In genomic region chr16:66524601-66525164, GRCh38 we compare ENCODE assay signal across 9 cellular contexts. TPM values are rescaled to one million over a fixed set of nuclear protein-coding genes. Genes with fewer than 3 reads are reported as not detected.
DNase-seq lines count a peak whose midpoint lies in the region; ATAC-seq, FAIRE-seq and TF ChIP-seq lines count a peak whose summit lies in the region.
"Had no signal": no experiment of that assay in that cellular context is flagged by ENCODE, and none has a peak within 500 bp of the region (broad histone marks: within the 10 kb centered on the region; RNA-seq: fewer than 3 reads in every experiment).

No MANE protein-coding gene starts in this region.

- peak overlapping the region; percentile 12 for H3K4me3 Mint-ChIP-seq in activated naive CD8-positive, alpha-beta T cell treated with anti-CD3 and anti-CD28 coated beads for 36 hours

- peak; percentile 57 for ATAC-seq in GM21367 (IDR thresholded peaks at IDR 0.05; ENCODE audit: unreplicated experiment)
- peak; percentile 63 for ATAC-seq in HG03571 (IDR thresholded peaks at IDR 0.05; ENCODE audit: unreplicated experiment)
- peak in 3 of 4 donors; percentile 47 to 56 (median 52) for ATAC-seq in pancreas
- ATAC-seq in SK-N-SH treated with all-trans-retinoic acid at 6 μM for 48 hours, result no peak

- no peaks in the 10 kb centered on the region for H3K9me3 Mint-ChIP-seq in activated naive CD8-positive, alpha-beta T cell treated with anti-CD3 and anti-CD28 coated beads for 36 hours

- no peak for FAIRE-seq in pancreas (lab: Jason Lieb, UNC)

- H3K27ac ChIP-seq in pancreas, result peak overlapping the region in 3 of 4 donors; percentile 10 to 58 (median 50)
- H3K27ac ChIP-seq: cardiac muscle cell had no signal

- TF ChIP-seq CTCF in GM10266 (IDR thresholded peaks at IDR 0.05; ENCODE audit: control insufficient read depth, insufficient read depth, low read depth, missing control alignments), result no peak
- TF ChIP-seq CTCF in pancreas (IDR thresholded peaks at IDR 0.05), result no peak

- H3K4me1 ChIP-seq in pancreas, result peaks cover 0 to 3% (median 0%) of the 10 kb centered on the region in 3 donors

- DNase-seq in GM10266 (ENCODE audit: extremely low spot score), result peak; percentile 49
- DNase-seq in activated naive CD8-positive, alpha-beta T cell treated with anti-CD3 and anti-CD28 coated beads for 36 hours, result peak; percentile 25
- no peak for DNase-seq in pancreas
- DNase-seq in stimulated activated CD4-positive, alpha-beta T cell treated with anti-CD3 and anti-CD28 coated beads, Interleukin-2, amount 100 ng/mL, for 48 hours, result no peak
- DNase-seq in stimulated activated CD4-positive, alpha-beta T cell treated with anti-CD3 and anti-CD28 coated beads, Interleukin-4, amount 100 ng/mL, for 4 hours, result no peak

- intact Hi-C loops in pancreas (cut with DNase I), result no loop called here

- H3K4me3 ChIP-seq in pancreas, result no peak overlapping the region
- H3K4me3 ChIP-seq: cardiac muscle cell had no signal

- WGBS in pancreas, 2 donors, result 78 to 84% methylated on average over 6 of the region's 6 CpGs

- H3K27me3 Mint-ChIP-seq in activated naive CD8-positive, alpha-beta T cell treated with anti-CD3 and anti-CD28 coated beads for 36 hours, result no peaks in the 10 kb centered on the region

- H3K36me3 ChIP-seq in pancreas, result peaks cover 0 to 32% (median 0%) of the 10 kb centered on the region in 3 donors

- H3K4me1 Mint-ChIP-seq in activated naive CD8-positive, alpha-beta T cell treated with anti-CD3 and anti-CD28 coated beads for 36 hours, result peaks cover 61% of the 10 kb centered on the region

- H3K27me3 ChIP-seq in pancreas, result no peaks in the 10 kb centered on the region
- H3K27me3 ChIP-seq: cardiac muscle cell had no signal

- H3K27ac Mint-ChIP-seq in activated naive CD8-positive, alpha-beta T cell treated with anti-CD3 and anti-CD28 coated beads for 36 hours, result peak overlapping the region; percentile 39

- H3K36me3 Mint-ChIP-seq in activated naive CD8-positive, alpha-beta T cell treated with anti-CD3 and anti-CD28 coated beads for 36 hours, result peaks cover 7% of the 10 kb centered on the region

- H3K9me3 ChIP-seq in pancreas, result no peaks in the 10 kb centered on the region

TF ChIP-seq in SK-N-SH treated with all-trans-retinoic acid at 6 μM for 48 hours, 23 proteins besides CTCF, POLR2A, EP300 and RAD21 (continues in another document):
- no peak for TF ChIP-seq ZFP3 (CRISPR knock-in tag; IDR thresholded peaks at IDR 0.05)
- TF ChIP-seq TCF4 (CRISPR knock-in tag; IDR thresholded peaks at IDR 0.05; ENCODE audit: borderline replicate concordance), result no peak
- TF ChIP-seq RARB (CRISPR knock-in tag; IDR thresholded peaks at IDR 0.05), result no peak
- no peak for TF ChIP-seq CSRNP3 (CRISPR knock-in tag; IDR thresholded peaks at IDR 0.05)
- no peak for TF ChIP-seq ARNTL (CRISPR knock-in tag; IDR thresholded peaks at IDR 0.05; ENCODE audit: borderline replicate concordance, low read depth)
- no peak for TF ChIP-seq BACH2 (CRISPR knock-in tag; IDR thresholded peaks at IDR 0.05; ENCODE audit: borderline replicate concordance)
- TF ChIP-seq, protein P1, sequence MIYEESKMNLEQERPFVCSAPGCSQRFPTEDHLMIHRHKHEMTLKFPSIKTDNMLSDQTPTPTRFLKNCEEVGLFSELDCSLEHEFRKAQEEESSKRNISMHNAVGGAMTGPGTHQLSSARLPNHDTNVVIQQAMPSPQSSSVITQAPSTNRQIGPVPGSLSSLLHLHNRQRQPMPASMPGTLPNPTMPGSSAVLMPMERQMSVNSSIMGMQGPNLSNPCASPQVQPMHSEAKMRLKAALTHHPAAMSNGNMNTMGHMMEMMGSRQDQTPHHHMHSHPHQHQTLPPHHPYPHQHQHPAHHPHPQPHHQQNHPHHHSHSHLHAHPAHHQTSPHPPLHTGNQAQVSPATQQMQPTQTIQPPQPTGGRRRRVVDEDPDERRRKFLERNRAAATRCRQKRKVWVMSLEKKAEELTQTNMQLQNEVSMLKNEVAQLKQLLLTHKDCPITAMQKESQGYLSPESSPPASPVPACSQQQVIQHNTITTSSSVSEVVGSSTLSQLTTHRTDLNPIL (CRISPR knock-in tag; IDR thresholded peaks at IDR 0.05; ENCODE audit: low read depth), result no peak
- TF ChIP-seq GLIS3 (CRISPR knock-in tag; IDR thresholded peaks at IDR 0.05), result no peak
- TF ChIP-seq ISL1 (CRISPR knock-in tag; IDR thresholded peaks at IDR 0.05), result no peak
- TF ChIP-seq, protein P2, sequence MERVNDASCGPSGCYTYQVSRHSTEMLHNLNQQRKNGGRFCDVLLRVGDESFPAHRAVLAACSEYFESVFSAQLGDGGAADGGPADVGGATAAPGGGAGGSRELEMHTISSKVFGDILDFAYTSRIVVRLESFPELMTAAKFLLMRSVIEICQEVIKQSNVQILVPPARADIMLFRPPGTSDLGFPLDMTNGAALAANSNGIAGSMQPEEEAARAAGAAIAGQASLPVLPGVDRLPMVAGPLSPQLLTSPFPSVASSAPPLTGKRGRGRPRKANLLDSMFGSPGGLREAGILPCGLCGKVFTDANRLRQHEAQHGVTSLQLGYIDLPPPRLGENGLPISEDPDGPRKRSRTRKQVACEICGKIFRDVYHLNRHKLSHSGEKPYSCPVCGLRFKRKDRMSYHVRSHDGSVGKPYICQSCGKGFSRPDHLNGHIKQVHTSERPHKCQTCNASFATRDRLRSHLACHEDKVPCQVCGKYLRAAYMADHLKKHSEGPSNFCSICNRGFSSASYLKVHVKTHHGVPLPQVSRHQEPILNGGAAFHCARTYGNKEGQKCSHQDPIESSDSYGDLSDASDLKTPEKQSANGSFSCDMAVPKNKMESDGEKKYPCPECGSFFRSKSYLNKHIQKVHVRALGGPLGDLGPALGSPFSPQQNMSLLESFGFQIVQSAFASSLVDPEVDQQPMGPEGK (CRISPR knock-in tag; IDR thresholded peaks at IDR 0.05; ENCODE audit: borderline replicate concordance), result no peak
- TF ChIP-seq PPARA (CRISPR knock-in tag; IDR thresholded peaks at IDR 0.05; ENCODE audit: borderline replicate concordance), result no peak
- TF ChIP-seq SNAI2 (CRISPR knock-in tag; IDR thresholded peaks at IDR 0.05), result no peak
- TF ChIP-seq OSR1 (CRISPR knock-in tag; IDR thresholded peaks at IDR 0.05), result no peak
- TF ChIP-seq ZNF70 (CRISPR knock-in tag; IDR thresholded peaks at IDR 0.05), result no peak
- TF ChIP-seq TSHZ2 (CRISPR knock-in tag; IDR thresholded peaks at IDR 0.05), result no peak
- no peak for TF ChIP-seq TOX (CRISPR knock-in tag; IDR thresholded peaks at IDR 0.05; ENCODE audit: borderline replicate concordance)
- TF ChIP-seq CSDC2 (CRISPR knock-in tag; IDR thresholded peaks at IDR 0.05), result no peak

RNA-seq across cellular contexts. Expression of gene TK2, which starts 25.2 kb away (rescaled TPM):
- total RNA-seq in activated naive CD8-positive, alpha-beta T cell treated with anti-CD3 and anti-CD28 coated beads for 36 hours, result 1 to 10 TPM; 5.6 to 6.9 TPM
- total RNA-seq in pancreas, result 10 to 100 TPM; 16.7 to 22.9 (median 21.6) TPM
- 10 to 100 TPM; 13.9 to 17.4 TPM for polyA plus RNA-seq in pancreas

RNA-seq across cellular contexts. Expression of gene CKLF, which starts 27.7 kb away (rescaled TPM):
- total RNA-seq in activated naive CD8-positive, alpha-beta T cell treated with anti-CD3 and anti-CD28 coated beads for 36 hours, result 100 to 1,000 TPM in 1 of 2 experiments, 10 to 100 TPM in 1; 93.0 to 103 TPM
- total RNA-seq in pancreas, result 10 to 100 TPM in 3 of 6 donors, 1 to 10 TPM in 3; 5.9 to 26.1 (median 8.3) TPM
- polyA plus RNA-seq in pancreas, result 10 to 100 TPM; 11.9 to 24.9 TPM

RNA-seq across cellular contexts. Expression of gene CMTM1, which starts 41.6 kb away (rescaled TPM):
- 1 to 10 TPM; 2.8 to 5.9 TPM for total RNA-seq in activated naive CD8-positive, alpha-beta T cell treated with anti-CD3 and anti-CD28 coated beads for 36 hours
- 1 to 10 TPM in 3 of 6 donors, under 1 TPM in 3; 0.65 to 3.9 (median 1.5) TPM for total RNA-seq in pancreas
- under 1 TPM; 0.28 to 0.46 TPM for polyA plus RNA-seq in pancreas

RNA-seq across cellular contexts. Expression of gene CMTM2, which starts 54.6 kb away (rescaled TPM):
- total RNA-seq in activated naive CD8-positive, alpha-beta T cell treated with anti-CD3 and anti-CD28 coated beads for 36 hours, result not detected
- under 1 TPM in 1 of 6 donors, not detected in 5; 0.84 TPM for total RNA-seq in pancreas
- under 1 TPM; 0.21 to 0.65 TPM for polyA plus RNA-seq in pancreas
- total RNA-seq: cardiac muscle cell had no signal

Comparison
In these comparisons a context has a peak if more than half of its experiments do, and no peak if none do; other contexts are left out.
1. DNase-seq: peak in GM10266 (single experiment) and activated naive CD8-positive, alpha-beta T cell treated with anti-CD3 and anti-CD28 coated beads for 36 hours (single experiment); none in pancreas (0 of 6), stimulated activated CD4-positive, alpha-beta T cell treated with anti-CD3 and anti-CD28 coated beads, Interleukin-2, amount 100 ng/mL, for 48 hours (0 of 2) and stimulated activated CD4-positive, alpha-beta T cell treated with anti-CD3 and anti-CD28 coated beads, Interleukin-4, amount 100 ng/mL, for 4 hours (0 of 2).